Comparison of ENCODE assay signal across 17 cellular contexts in the genomic region with DNA sequence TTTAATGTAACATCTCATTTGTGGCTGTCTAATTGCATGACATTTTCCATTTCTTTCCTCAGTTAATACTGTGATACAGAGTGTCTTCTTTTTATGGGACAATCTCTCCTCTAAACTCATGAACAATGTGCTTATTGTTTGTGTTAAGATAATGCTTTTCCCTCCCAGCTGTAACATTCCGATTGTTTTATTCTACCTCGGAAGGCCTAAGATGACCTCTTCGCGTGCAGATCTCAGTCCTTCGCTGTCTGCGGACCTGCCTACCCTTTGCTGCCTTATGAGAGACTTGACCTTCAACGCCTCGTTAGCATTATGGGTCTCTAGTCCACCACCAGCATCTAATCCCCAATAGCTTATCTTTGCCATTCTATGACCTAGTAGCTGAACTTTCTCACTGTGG. TPM values are rescaled to one million over a fixed set of nuclear protein-coding genes. Genes with fewer than 3 reads are reported as not detected.
A peak's percentile ranks its signal among the peaks of the same experiment; 100 is the strongest.
DNase-seq lines count a peak whose midpoint lies in the region; TF ChIP-seq lines count a peak whose summit lies in the region.
"Had no signal": no experiment of that assay in that cellular context is flagged by ENCODE, and none has a peak within 500 bp of the region (broad histone marks: within the 10 kb centered on the region; RNA-seq: fewer than 3 reads in every experiment).

No MANE protein-coding gene starts in this region.

- intact Hi-C loops in testis (cut with DNase I; ENCODE audit: low total_unique reads): no loop called here

- 78 to 87% methylated on average over 8 of the region's 8 CpGs for WGBS in testis, 2 donors

- TF ChIP-seq CTCF in testis (IDR thresholded peaks at IDR 0.05): no peak

- H3K27ac ChIP-seq in angular gyrus (ENCODE audit: low read depth, low read length): peak overlapping the region; percentile 68
- peak overlapping the region; percentile 57 to 68 for H3K27ac ChIP-seq in testis
- H3K27ac ChIP-seq: A549 had no signal

- peak; percentile 69 for DNase-seq in foreskin melanocyte
- DNase-seq in midbrain (lab: John Stamatoyannopoulos, UW): peak; percentile 33
- peak; percentile 69 for DNase-seq in testis
- DNase-seq in activated T-cell treated with anti-CD3 and anti-CD28 coated beads, Interleukin-2, amount 50 U/mL, for 1 hour: no peak
- DNase-seq in RKO (ENCODE audit: low spot score): no peak
- DNase-seq in iPS-NIHi11 (ENCODE audit: low spot score): no peak
- DNase-seq in T1000 (lab: John Stamatoyannopoulos, UW): no peak
- DNase-seq: Caco-2; CD8-positive, alpha-beta T cell; DND-41; GDM1; H7 had no signal

- no peak for TF ChIP-seq POLR2A in testis (IDR thresholded peaks at IDR 0.05)

- H3K36me3 ChIP-seq in testis (ENCODE audit: low read depth, missing control alignments): no peaks in the 10 kb centered on the region

- no peak overlapping the region for H3K4me3 ChIP-seq in testis
- H3K4me3 ChIP-seq: A549 had no signal

- H3K4me1 ChIP-seq in testis: peaks cover 17% of the 10 kb centered on the region
- H3K4me1 ChIP-seq: A549, Caco-2 had no signal

- no peaks in the 10 kb centered on the region for H3K9me3 ChIP-seq in testis
- H3K9me3 ChIP-seq: A549, Caco-2 had no signal

- H3K27me3 ChIP-seq in testis: no peaks in the 10 kb centered on the region

RNA-seq across cellular contexts. Expression of gene ZFP42, which starts 29.8 kb away (rescaled TPM):
- 1 to 10 TPM; 1.2 to 2.2 TPM for total RNA-seq in testis
- 3.3 TPM for polyA plus RNA-seq in testis (ENCODE audit: insufficient read depth, low read depth, low replicate concordance)
- total RNA-seq: CD8-positive, alpha-beta T cell; HepG2 had no signal
- polyA plus RNA-seq: A549, BJ, CD14-positive monocyte, HepG2 had no signal

Comparison
In these comparisons a context has a peak if more than half of its experiments do, and no peak if none do; other contexts are left out.
1. DNase-seq: peak in foreskin melanocyte (single experiment), midbrain (single experiment) and testis (single experiment); none in activated T-cell treated with anti-CD3 and anti-CD28 coated beads, Interleukin-2, amount 50 U/mL, for 1 hour (single experiment), RKO (single experiment), iPS-NIHi11 (single experiment) and T1000 (single experiment).